ENCODE assay signal across 1 cellular context in the genomic region with DNA sequence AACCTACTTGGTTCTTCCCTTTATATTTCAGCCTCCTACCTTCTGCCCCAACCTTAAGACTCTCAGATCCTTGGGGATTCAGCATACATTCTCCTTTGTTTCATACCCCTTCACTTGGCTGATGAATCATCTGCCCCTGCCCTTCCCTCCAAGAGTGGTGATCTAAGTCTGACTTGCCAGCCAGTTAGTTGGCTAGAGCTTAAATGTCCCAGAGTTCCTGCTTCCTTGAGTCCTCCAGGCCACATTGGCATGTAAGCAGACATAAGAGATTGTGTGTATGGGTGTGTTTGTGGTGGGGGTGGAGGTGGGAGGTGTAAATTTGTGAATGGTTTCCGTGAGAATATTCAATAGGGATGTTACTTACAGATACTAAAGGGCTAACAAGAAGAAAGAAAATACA.
TF ChIP-seq lines count a peak whose summit lies in the region.

No MANE protein-coding gene starts in this region.

TF ChIP-seq in A549, 52 proteins besides CTCF, POLR2A, EP300 and RAD21 (continued from another document):
- TF ChIP-seq, protein P1, sequence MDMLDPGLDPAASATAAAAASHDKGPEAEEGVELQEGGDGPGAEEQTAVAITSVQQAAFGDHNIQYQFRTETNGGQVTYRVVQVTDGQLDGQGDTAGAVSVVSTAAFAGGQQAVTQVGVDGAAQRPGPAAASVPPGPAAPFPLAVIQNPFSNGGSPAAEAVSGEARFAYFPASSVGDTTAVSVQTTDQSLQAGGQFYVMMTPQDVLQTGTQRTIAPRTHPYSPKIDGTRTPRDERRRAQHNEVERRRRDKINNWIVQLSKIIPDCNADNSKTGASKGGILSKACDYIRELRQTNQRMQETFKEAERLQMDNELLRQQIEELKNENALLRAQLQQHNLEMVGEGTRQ (IDR thresholded peaks at IDR 0.05) = no peak
- no peak for TF ChIP-seq NR3C1 (IDR thresholded peaks at IDR 0.05)
- no peak for TF ChIP-seq PHF8 (IDR thresholded peaks at IDR 0.05; ENCODE audit: borderline replicate concordance, low read depth)
- TF ChIP-seq BHLHE40 (IDR thresholded peaks at IDR 0.05; ENCODE audit: low read depth, low read length) = no peak
- TF ChIP-seq ZFP36 (IDR thresholded peaks at IDR 0.05; ENCODE audit: borderline replicate concordance, partially characterized antibody) = no peak
- TF ChIP-seq, protein P2, sequence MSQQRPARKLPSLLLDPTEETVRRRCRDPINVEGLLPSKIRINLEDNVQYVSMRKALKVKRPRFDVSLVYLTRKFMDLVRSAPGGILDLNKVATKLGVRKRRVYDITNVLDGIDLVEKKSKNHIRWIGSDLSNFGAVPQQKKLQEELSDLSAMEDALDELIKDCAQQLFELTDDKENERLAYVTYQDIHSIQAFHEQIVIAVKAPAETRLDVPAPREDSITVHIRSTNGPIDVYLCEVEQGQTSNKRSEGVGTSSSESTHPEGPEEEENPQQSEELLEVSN (IDR thresholded peaks at IDR 0.05; ENCODE audit: borderline replicate concordance, low read depth) = no peak
- no peak for TF ChIP-seq HDAC2 (IDR thresholded peaks at IDR 0.05)
- TF ChIP-seq, protein P3, sequence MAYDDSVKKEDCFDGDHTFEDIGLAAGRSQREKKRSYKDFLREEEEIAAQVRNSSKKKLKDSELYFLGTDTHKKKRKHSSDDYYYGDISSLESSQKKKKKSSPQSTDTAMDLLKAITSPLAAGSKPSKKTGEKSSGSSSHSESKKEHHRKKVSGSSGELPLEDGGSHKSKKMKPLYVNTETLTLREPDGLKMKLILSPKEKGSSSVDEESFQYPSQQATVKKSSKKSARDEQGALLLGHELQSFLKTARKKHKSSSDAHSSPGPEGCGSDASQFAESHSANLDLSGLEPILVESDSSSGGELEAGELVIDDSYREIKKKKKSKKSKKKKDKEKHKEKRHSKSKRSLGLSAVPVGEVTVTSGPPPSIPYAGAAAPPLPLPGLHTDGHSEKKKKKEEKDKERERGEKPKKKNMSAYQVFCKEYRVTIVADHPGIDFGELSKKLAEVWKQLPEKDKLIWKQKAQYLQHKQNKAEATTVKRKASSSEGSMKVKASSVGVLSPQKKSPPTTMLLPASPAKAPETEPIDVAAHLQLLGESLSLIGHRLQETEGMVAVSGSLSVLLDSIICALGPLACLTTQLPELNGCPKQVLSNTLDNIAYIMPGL (CRISPR knock-in tag; IDR thresholded peaks at IDR 0.05; ENCODE audit: borderline replicate concordance) = no peak
